Comparison of ENCODE assay signal across 1 cellular context in the genomic region with DNA sequence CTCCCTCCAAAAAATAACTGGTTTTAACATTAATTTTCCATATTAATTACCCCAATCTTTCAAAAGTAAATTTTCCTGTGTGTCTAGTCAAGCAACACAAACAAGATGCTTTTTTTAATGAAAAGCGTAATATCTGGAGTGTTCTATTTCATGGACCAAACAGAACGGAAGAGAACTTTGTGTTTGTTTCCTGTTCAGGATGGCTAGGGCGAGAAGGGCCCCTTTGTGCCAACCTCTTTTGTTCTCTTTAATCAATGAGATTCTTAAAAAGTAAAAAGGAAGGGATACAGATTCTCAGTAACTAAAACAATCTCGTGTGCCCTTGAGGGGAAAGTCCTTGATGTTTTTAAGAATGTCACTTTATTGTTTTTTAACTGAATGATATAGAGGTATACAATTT.
TF ChIP-seq lines count a peak whose summit lies in the region.

No MANE protein-coding gene starts in this region.

TF ChIP-seq in GM23338, 12 proteins besides CTCF, POLR2A, EP300 and RAD21 (continued from another document):
- TF ChIP-seq, protein P1, sequence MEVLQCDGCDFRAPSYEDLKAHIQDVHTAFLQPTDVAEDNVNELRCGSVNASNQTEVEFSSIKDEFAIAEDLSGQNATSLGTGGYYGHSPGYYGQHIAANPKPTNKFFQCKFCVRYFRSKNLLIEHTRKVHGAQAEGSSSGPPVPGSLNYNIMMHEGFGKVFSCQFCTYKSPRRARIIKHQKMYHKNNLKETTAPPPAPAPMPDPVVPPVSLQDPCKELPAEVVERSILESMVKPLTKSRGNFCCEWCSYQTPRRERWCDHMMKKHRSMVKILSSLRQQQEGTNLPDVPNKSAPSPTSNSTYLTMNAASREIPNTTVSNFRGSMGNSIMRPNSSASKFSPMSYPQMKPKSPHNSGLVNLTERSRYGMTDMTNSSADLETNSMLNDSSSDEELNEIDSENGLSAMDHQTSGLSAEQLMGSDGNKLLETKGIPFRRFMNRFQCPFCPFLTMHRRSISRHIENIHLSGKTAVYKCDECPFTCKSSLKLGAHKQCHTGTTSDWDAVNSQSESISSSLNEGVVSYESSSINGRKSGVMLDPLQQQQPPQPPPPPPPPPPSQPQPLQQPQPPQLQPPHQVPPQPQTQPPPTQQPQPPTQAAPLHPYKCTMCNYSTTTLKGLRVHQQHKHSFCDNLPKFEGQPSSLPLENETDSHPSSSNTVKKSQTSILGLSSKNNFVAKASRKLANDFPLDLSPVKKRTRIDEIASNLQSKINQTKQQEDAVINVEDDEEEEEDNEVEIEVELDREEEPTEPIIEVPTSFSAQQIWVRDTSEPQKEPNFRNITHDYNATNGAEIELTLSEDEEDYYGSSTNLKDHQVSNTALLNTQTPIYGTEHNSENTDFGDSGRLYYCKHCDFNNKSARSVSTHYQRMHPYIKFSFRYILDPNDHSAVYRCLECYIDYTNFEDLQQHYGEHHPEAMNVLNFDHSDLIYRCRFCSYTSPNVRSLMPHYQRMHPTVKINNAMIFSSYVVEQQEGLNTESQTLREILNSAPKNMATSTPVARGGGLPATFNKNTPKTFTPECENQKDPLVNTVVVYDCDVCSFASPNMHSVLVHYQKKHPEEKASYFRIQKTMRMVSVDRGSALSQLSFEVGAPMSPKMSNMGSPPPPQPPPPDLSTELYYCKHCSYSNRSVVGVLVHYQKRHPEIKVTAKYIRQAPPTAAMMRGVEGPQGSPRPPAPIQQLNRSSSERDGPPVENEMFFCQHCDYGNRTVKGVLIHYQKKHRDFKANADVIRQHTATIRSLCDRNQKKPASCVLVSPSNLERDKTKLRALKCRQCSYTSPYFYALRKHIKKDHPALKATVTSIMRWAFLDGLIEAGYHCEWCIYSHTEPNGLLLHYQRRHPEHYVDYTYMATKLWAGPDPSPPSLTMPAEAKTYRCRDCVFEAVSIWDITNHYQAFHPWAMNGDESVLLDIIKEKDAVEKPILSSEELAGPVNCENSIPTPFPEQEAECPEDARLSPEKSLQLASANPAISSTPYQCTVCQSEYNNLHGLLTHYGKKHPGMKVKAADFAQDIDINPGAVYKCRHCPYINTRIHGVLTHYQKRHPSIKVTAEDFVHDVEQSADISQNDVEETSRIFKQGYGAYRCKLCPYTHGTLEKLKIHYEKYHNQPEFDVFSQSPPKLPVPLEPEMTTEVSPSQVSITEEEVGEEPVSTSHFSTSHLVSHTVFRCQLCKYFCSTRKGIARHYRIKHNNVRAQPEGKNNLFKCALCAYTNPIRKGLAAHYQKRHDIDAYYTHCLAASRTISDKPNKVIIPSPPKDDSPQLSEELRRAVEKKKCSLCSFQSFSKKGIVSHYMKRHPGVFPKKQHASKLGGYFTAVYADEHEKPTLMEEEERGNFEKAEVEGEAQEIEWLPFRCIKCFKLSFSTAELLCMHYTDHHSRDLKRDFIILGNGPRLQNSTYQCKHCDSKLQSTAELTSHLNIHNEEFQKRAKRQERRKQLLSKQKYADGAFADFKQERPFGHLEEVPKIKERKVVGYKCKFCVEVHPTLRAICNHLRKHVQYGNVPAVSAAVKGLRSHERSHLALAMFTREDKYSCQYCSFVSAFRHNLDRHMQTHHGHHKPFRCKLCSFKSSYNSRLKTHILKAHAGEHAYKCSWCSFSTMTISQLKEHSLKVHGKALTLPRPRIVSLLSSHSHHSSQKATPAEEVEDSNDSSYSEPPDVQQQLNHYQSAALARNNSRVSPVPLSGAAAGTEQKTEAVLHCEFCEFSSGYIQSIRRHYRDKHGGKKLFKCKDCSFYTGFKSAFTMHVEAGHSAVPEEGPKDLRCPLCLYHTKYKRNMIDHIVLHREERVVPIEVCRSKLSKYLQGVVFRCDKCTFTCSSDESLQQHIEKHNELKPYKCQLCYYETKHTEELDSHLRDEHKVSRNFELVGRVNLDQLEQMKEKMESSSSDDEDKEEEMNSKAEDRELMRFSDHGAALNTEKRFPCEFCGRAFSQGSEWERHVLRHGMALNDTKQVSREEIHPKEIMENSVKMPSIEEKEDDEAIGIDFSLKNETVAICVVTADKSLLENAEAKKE (CRISPR knock-in tag; IDR thresholded peaks at IDR 0.05), result no peak
- no peak for TF ChIP-seq EZH2phosphoT487 (IDR thresholded peaks at IDR 0.05; ENCODE audit: unreplicated experiment)
- TF ChIP-seq POLR2AphosphoS5 (IDR thresholded peaks at IDR 0.05; ENCODE audit: low read depth), result no peak
- TF ChIP-seq REST (IDR thresholded peaks at IDR 0.05; ENCODE audit: unreplicated experiment), result no peak
- no peak for TF ChIP-seq STAT1 (IDR thresholded peaks at IDR 0.05; ENCODE audit: unreplicated experiment)
- no peak for TF ChIP-seq ZNF331 (CRISPR knock-in tag; IDR thresholded peaks at IDR 0.05; ENCODE audit: low read depth)
- no peak for TF ChIP-seq ZNF114 (CRISPR knock-in tag; IDR thresholded peaks at IDR 0.05)
- TF ChIP-seq CREB1 (CRISPR knock-in tag; IDR thresholded peaks at IDR 0.05; ENCODE audit: low read depth), result no peak
- no peak for TF ChIP-seq EZH2 (IDR thresholded peaks at IDR 0.05; ENCODE audit: low read depth, unreplicated experiment)
- TF ChIP-seq JUNB (IDR thresholded peaks at IDR 0.05; ENCODE audit: unreplicated experiment), result no peak
- no peak for TF ChIP-seq ETS1 (IDR thresholded peaks at IDR 0.05)
